ENCODE assay signal across 1 cellular context in genomic region chr17:38729368-38729885, GRCh38.
TF ChIP-seq lines count a peak whose summit lies in the region.

No MANE protein-coding gene starts in this region.

TF ChIP-seq in HCT116, 20 proteins besides CTCF, POLR2A, EP300 and RAD21 (continued from another document):
- no peak for TF ChIP-seq REST (IDR thresholded peaks at IDR 0.05; ENCODE audit: low read depth)
- no peak for TF ChIP-seq CEBPB (IDR thresholded peaks at IDR 0.05; ENCODE audit: low read depth)
